ENCODE assay signal across 21 cellular contexts in genomic region chr14:63833728-63834127, GRCh38.
"Had no signal": no experiment of that assay in that cellular context is flagged by ENCODE, and none has a peak within 500 bp of the region (broad histone marks: within the 10 kb centered on the region; RNA-seq: fewer than 3 reads in every experiment).

No MANE protein-coding gene starts in this region.

- H3K27me3 Mint-ChIP-seq: activated CD4-positive, alpha-beta T cell treated with anti-CD3 and anti-CD28 coated beads, Interleukin-2, amount 10 ng/mL, durations not matched to agents 7 days and 5 days; stimulated activated naive CD8-positive, alpha-beta T cell treated with anti-CD3 and anti-CD28 coated beads, Interleukin-15, amount 100 ng/mL, for 72 hours had no signal

- H3K4me1 ChIP-seq: ascending aorta, esophagus muscularis mucosa, pancreas, suprapubic skin, transverse colon had no signal

- DNase-seq: activated CD4-positive, alpha-beta T cell treated with anti-CD3 and anti-CD28 coated beads, Interleukin-2, amount 10 ng/mL, durations not matched to agents 7 days and 5 days; activated CD8-positive, alpha-beta memory T cell treated with anti-CD3 and anti-CD28 coated beads, Interleukin-2, amount 50 U/mL, for 4 hours; activated CD8-positive, alpha-beta T cell treated with anti-CD3 and anti-CD28 coated beads, Interleukin-2, amount 10 ng/mL, durations not matched to agents 7 days and 5 days; activated effector memory CD4-positive, alpha-beta T cell treated with Interleukin-2 at 50 U/mL for 16 hours; activated naive CD4-positive, alpha-beta T cell treated with anti-CD3 and anti-CD28 coated beads, Interleukin-2, amount 50 U/mL, for 16 hours; activated T-cell treated with anti-CD3 and anti-CD28 coated beads, Interleukin-2, amount 50 U/mL, for 4 hours; effector CD4-positive, alpha-beta T cell; hippocampal formation; left cardiac atrium; mesendoderm; naive thymus-derived CD4-positive, alpha-beta T cell; pancreas; stimulated activated CD4-positive, alpha-beta T cell treated with anti-CD3 and anti-CD28 coated beads, Interleukin-4, amount 100 ng/mL, for 1 hour; stimulated activated naive CD8-positive, alpha-beta T cell treated with anti-CD3 and anti-CD28 coated beads, Interleukin-15, amount 100 ng/mL, for 72 hours; transverse colon had no signal

- H3K36me3 ChIP-seq: ascending aorta, esophagus muscularis mucosa, pancreas, suprapubic skin, transverse colon had no signal

- H3K9me3 ChIP-seq: ascending aorta, esophagus muscularis mucosa, pancreas, suprapubic skin, transverse colon had no signal

- ATAC-seq: activated CD4-positive, CD25-positive, alpha-beta regulatory T cell treated with anti-CD3 and anti-CD28 coated beads, Interleukin-2, amount 50 U/mL, for 24 hours; activated CD8-positive, alpha-beta T cell treated with anti-CD3 and anti-CD28 coated beads, Interleukin-2, amount 10 ng/mL, durations not matched to agents 7 days and 5 days; activated T-cell treated with anti-CD3 and anti-CD28 coated beads, Interleukin-2, amount 50 U/mL, for 4 hours; left cardiac atrium; naive thymus-derived CD4-positive, alpha-beta T cell; pancreas; sciatic nerve; stimulated activated naive CD8-positive, alpha-beta T cell treated with anti-CD3 and anti-CD28 coated beads, Interleukin-15, amount 100 ng/mL, for 72 hours had no signal

- H3K4me3 ChIP-seq: ascending aorta, esophagus muscularis mucosa, pancreas, smooth muscle cell, suprapubic skin, transverse colon had no signal

- H3K27ac ChIP-seq: ascending aorta, esophagus muscularis mucosa, pancreas, suprapubic skin, transverse colon had no signal

- H3K27ac Mint-ChIP-seq: activated CD4-positive, alpha-beta T cell treated with anti-CD3 and anti-CD28 coated beads, Interleukin-2, amount 10 ng/mL, durations not matched to agents 7 days and 5 days; activated CD8-positive, alpha-beta T cell treated with anti-CD3 and anti-CD28 coated beads, Interleukin-2, amount 10 ng/mL, durations not matched to agents 7 days and 5 days; stimulated activated naive CD8-positive, alpha-beta T cell treated with anti-CD3 and anti-CD28 coated beads, Interleukin-15, amount 100 ng/mL, for 72 hours had no signal

- H3K9me3 Mint-ChIP-seq: activated CD4-positive, alpha-beta T cell treated with anti-CD3 and anti-CD28 coated beads, Interleukin-2, amount 10 ng/mL, durations not matched to agents 7 days and 5 days; activated T-cell treated with anti-CD3 and anti-CD28 coated beads, Interleukin-2, amount 50 U/mL, for 4 hours; naive thymus-derived CD4-positive, alpha-beta T cell; stimulated activated naive CD8-positive, alpha-beta T cell treated with anti-CD3 and anti-CD28 coated beads, Interleukin-15, amount 100 ng/mL, for 72 hours had no signal

- H3K4me1 Mint-ChIP-seq: activated CD4-positive, alpha-beta T cell treated with anti-CD3 and anti-CD28 coated beads, Interleukin-2, amount 10 ng/mL, durations not matched to agents 7 days and 5 days; naive thymus-derived CD4-positive, alpha-beta T cell; stimulated activated naive CD8-positive, alpha-beta T cell treated with anti-CD3 and anti-CD28 coated beads, Interleukin-15, amount 100 ng/mL, for 72 hours had no signal

- H3K4me2 ChIP-seq: smooth muscle cell had no signal

- H3K36me3 Mint-ChIP-seq: naive thymus-derived CD4-positive, alpha-beta T cell had no signal

- H3K27me3 ChIP-seq: ascending aorta, esophagus muscularis mucosa, pancreas, suprapubic skin, transverse colon had no signal

- H3K4me3 Mint-ChIP-seq: activated CD4-positive, alpha-beta T cell treated with anti-CD3 and anti-CD28 coated beads, Interleukin-2, amount 10 ng/mL, durations not matched to agents 7 days and 5 days; activated CD8-positive, alpha-beta T cell treated with anti-CD3 and anti-CD28 coated beads, Interleukin-2, amount 10 ng/mL, durations not matched to agents 7 days and 5 days; activated T-cell treated with anti-CD3 and anti-CD28 coated beads, Interleukin-2, amount 50 U/mL, for 4 hours; naive thymus-derived CD4-positive, alpha-beta T cell; stimulated activated naive CD8-positive, alpha-beta T cell treated with anti-CD3 and anti-CD28 coated beads, Interleukin-15, amount 100 ng/mL, for 72 hours had no signal
